Comparison of ENCODE assay signal across 8 cellular contexts in genomic region chr12:54032627-54033100, GRCh38. TPM values are rescaled to one million over a fixed set of nuclear protein-coding genes. Genes with fewer than 3 reads are reported as not detected.
A peak's percentile ranks its signal among the peaks of the same experiment; 100 is the strongest.
DNase-seq lines count a peak whose midpoint lies in the region; ATAC-seq, FAIRE-seq and TF ChIP-seq lines count a peak whose summit lies in the region.

HOXC5 (plus strand) TSS chr12:54033050; CDS start chr12:54033123, 73 bp downstream.

- peak within 1 kb of the TSS; percentile 21 for H3K4me3 Mint-ChIP-seq in activated T-helper 17 cell treated with anti-CD3 and anti-CD28 coated beads, Interleukin-2, amount 50 U/mL, for 72 hours

- peaks cover 10% of the 10 kb centered on the region for H3K79me2 ChIP-seq in PC-3 (ENCODE audit: low read length)

- H3K4me1 Mint-ChIP-seq in activated T-helper 17 cell treated with anti-CD3 and anti-CD28 coated beads, Interleukin-2, amount 50 U/mL, for 72 hours = no peaks in the 10 kb centered on the region

- no peaks in the 10 kb centered on the region for H4K20me1 ChIP-seq in PC-3 (ENCODE audit: low read length)

- H3K4me2 ChIP-seq in PC-3 (ENCODE audit: low read length) = peak within 1 kb of the TSS; percentile 85

- TF ChIP-seq CTCF in PC-3 (conservative IDR thresholded peaks at IDR 0.05; ENCODE audit: low read depth, low read length) (peak; percentile 97), pancreas (IDR thresholded peaks at IDR 0.05) (peak; percentile 52 to 79 (median 73))

- peak within 1 kb of the TSS; percentile 81 for H2AFZ ChIP-seq in PC-3 (ENCODE audit: low read length)

- POLR2A ChIA-PET in PC-3 (lab: Charles Lee; ENCODE audit: unreplicated experiment) = interaction anchor here (0.7 kb wide), 1 partner anchor 15 kb away, joined by 8 read pairs; no protein-coding TSS in a partner anchor

- peaks cover 17% of the 10 kb centered on the region for H3K36me3 Mint-ChIP-seq in activated T-helper 17 cell treated with anti-CD3 and anti-CD28 coated beads, Interleukin-2, amount 50 U/mL, for 72 hours (ENCODE audit: low read depth)

- ATAC-seq in PC-3 (peak; percentile 14; the same call in 1 of the 2 replicates), pancreas (peak in 3 of 4 donors; percentile 69 to 89 (median 77)), HG02840 (IDR thresholded peaks at IDR 0.05; ENCODE audit: low FRiP score, unreplicated experiment) (no peak)
- no peak for ATAC-seq in activated T-helper 17 cell treated with anti-CD3 and anti-CD28 coated beads, Interleukin-2, amount 50 U/mL, for 72 hours (replicated peaks)

- FAIRE-seq in pancreas (lab: Jason Lieb, UNC) = no peak

- intact Hi-C loops in PC-3 (cut with micrococcal nuclease) = loop anchor here (1.0 to 2.0 kb wide), 2 partner anchors 102 to 159 kb away; no protein-coding TSS in a partner anchor
- intact Hi-C loops in pancreas (cut with DNase I) = loop anchor here in 1 of 3 donors (5.0 kb wide), 1 partner anchor 165 kb away; no protein-coding TSS in a partner anchor

- H3K9ac ChIP-seq in HUES48 (ENCODE audit: low read depth, low read length) = no peak within 1 kb of the TSS
- H3K9ac ChIP-seq in PC-3 (ENCODE audit: low read length) = peak within 1 kb of the TSS; percentile 36

- peak; percentile 32 for DNase-seq in COLO668 (lab: John Stamatoyannopoulos, UW; ENCODE audit: unreplicated experiment)
- peak; percentile 84 for DNase-seq in PC-3
- peak; percentile 87 for DNase-seq in foreskin melanocyte
- DNase-seq in pancreas = peak in 5 of 6 donors; percentile 42 to 77 (median 55)

- H3K4me1 ChIP-seq in HUES48 (ENCODE audit: control insufficient read depth, insufficient read depth, low read length) = peaks cover 7% of the 10 kb centered on the region; the same call in 1 of the 2 replicates
- peaks cover 21% of the 10 kb centered on the region for H3K4me1 ChIP-seq in PC-3 (ENCODE audit: insufficient read depth, low read length)
- no peaks in the 10 kb centered on the region for H3K4me1 ChIP-seq in pancreas
- no peaks in the 10 kb centered on the region for H3K4me1 ChIP-seq in urinary bladder (ENCODE audit: insufficient read depth)

- no TSS peak for BruUV-seq in PC-3 (replicated peaks; lab: Mats Ljungman, UMichigan)

- no peaks in the 10 kb centered on the region for H3K9me3 Mint-ChIP-seq in activated T-helper 17 cell treated with anti-CD3 and anti-CD28 coated beads, Interleukin-2, amount 50 U/mL, for 72 hours

- H3K9me3 ChIP-seq in HUES48 (ENCODE audit: control insufficient read depth, insufficient read depth, low read length) (no peaks in the 10 kb centered on the region), PC-3 (ENCODE audit: low read length) (no peaks in the 10 kb centered on the region), pancreas (no peaks in the 10 kb centered on the region)

- H3F3A ChIP-seq in PC-3 (ENCODE audit: low read length, unreplicated experiment) = no peaks in the 10 kb centered on the region

- no peak within 1 kb of the TSS for H3K27ac Mint-ChIP-seq in activated T-helper 17 cell treated with anti-CD3 and anti-CD28 coated beads, Interleukin-2, amount 50 U/mL, for 72 hours

- H3K4me3 ChIP-seq in HUES48 (ENCODE audit: low read depth, low read length) = 0 out of 2 replicates have a peak within 1 kb of the TSS, but pooled peaks have one; percentile 9
- H3K4me3 ChIP-seq in PC-3 (ENCODE audit: low read length) = peak within 1 kb of the TSS; percentile 70
- peak within 1 kb of the TSS in 1 of 4 donors; percentile 16 for H3K4me3 ChIP-seq in pancreas
- H3K4me3 ChIP-seq in urinary bladder (ENCODE audit: low read depth, low read length) = peak within 1 kb of the TSS; percentile 7

- 5 to 6% methylated on average over 12 of the region's 12 CpGs for WGBS in pancreas, 2 donors
- 2% methylated on average over 12 of the region's 12 CpGs for WGBS in urinary bladder

- CTCF ChIA-PET in PC-3 (lab: Charles Lee) = interaction anchor here (0.5 to 2.3 kb wide), 22 partner anchors 12 to 1848 kb away, joined by 3 to 36 read pairs (median 5); partner anchors contain the start of genes HOXC10, HOXC8 and SMUG1

- no peaks in the 10 kb centered on the region for H3K9me2 ChIP-seq in PC-3 (replicated peaks; ENCODE audit: low read length)

- H3K36me3 ChIP-seq in HUES48 (ENCODE audit: control insufficient read depth, insufficient read depth, low read length) = no peaks in the 10 kb centered on the region
- H3K36me3 ChIP-seq in PC-3 (ENCODE audit: low read depth, low read length) = no peaks in the 10 kb centered on the region
- no peaks in the 10 kb centered on the region for H3K36me3 ChIP-seq in pancreas
- H3K36me3 ChIP-seq in urinary bladder (ENCODE audit: insufficient read depth) = no peaks in the 10 kb centered on the region

- H3K27me3 Mint-ChIP-seq in activated T-helper 17 cell treated with anti-CD3 and anti-CD28 coated beads, Interleukin-2, amount 50 U/mL, for 72 hours = peaks cover 57% of the 10 kb centered on the region

- no peak within 1 kb of the TSS for H3K27ac ChIP-seq in HUES48 (ENCODE audit: low read depth, low read length)
- H3K27ac ChIP-seq in PC-3 (ENCODE audit: low read length) = no peak within 1 kb of the TSS
- no peak within 1 kb of the TSS for H3K27ac ChIP-seq in pancreas
- H3K27ac ChIP-seq in urinary bladder (ENCODE audit: low read depth) = no peak within 1 kb of the TSS

- peaks cover 100% of the 10 kb centered on the region for H3K27me3 ChIP-seq in HUES48 (ENCODE audit: control insufficient read depth, insufficient read depth, low read length)
- H3K27me3 ChIP-seq in PC-3 (ENCODE audit: low read length) = no peaks in the 10 kb centered on the region
- peaks cover 3 to 58% (median 12%) of the 10 kb centered on the region in 4 donors for H3K27me3 ChIP-seq in pancreas

RNA-seq across cellular contexts. Expression of gene HOXC5, which starts in this region (rescaled TPM):
- total RNA-seq in PC-3 (2014; rRNA removed) = 0.26 and 0.29 TPM in 2 replicates
- not detected for total RNA-seq in activated T-helper 17 cell treated with anti-CD3 and anti-CD28 coated beads, Interleukin-2, amount 50 U/mL, for 72 hours
- total RNA-seq in pancreas = not detected
- polyA plus RNA-seq in pancreas = not detected
- total RNA-seq in urinary bladder = 0.42 TPM
- 0.11 TPM for polyA plus RNA-seq in urinary bladder

Comparison
In these comparisons a context has a peak if more than half of its experiments do, and no peak if none do; other contexts are left out.
1. Peak in DNase-seq, ATAC-seq, H3K4me3 ChIP-seq, H3K9ac ChIP-seq and H3K4me2 ChIP-seq in PC-3; RNA of the gene not detected or under 1 TPM.
2. Peak in DNase-seq and ATAC-seq in pancreas; RNA of the gene not detected or under 1 TPM.
3. DNase-seq: peak in every context shown above with its lines; median percentile 87 in foreskin melanocyte; 84 in PC-3; 55 in pancreas; 32 in COLO668.